Comparison of ENCODE assay signal across 1 cellular context in genomic region chr21:33207471-33208149, GRCh38.
TF ChIP-seq lines count a peak whose summit lies in the region.

No MANE protein-coding gene starts in this region.

TF ChIP-seq in HepG2, 621 proteins besides CTCF, POLR2A, EP300 and RAD21:
- no peak for TF ChIP-seq JDP2 (CRISPR knock-in tag; IDR thresholded peaks at IDR 0.05; ENCODE audit: borderline replicate concordance)
- TF ChIP-seq CREM (IDR thresholded peaks at IDR 0.05) = no peak
- TF ChIP-seq CREM (CRISPR knock-in tag; IDR thresholded peaks at IDR 0.05) = no peak
- no peak for TF ChIP-seq PHF21A (CRISPR knock-in tag; IDR thresholded peaks at IDR 0.05)
- no peak for TF ChIP-seq ZBED4 (CRISPR knock-in tag; IDR thresholded peaks at IDR 0.05; ENCODE audit: borderline replicate concordance)
- TF ChIP-seq STAG1 (CRISPR knock-in tag; IDR thresholded peaks at IDR 0.05) = no peak
- no peak for TF ChIP-seq HNF4A (CRISPR knock-in tag; IDR thresholded peaks at IDR 0.05)
- no peak for TF ChIP-seq ZBTB20 (CRISPR knock-in tag; IDR thresholded peaks at IDR 0.05; ENCODE audit: borderline replicate concordance, low read depth)
- TF ChIP-seq ZNF276 (CRISPR knock-in tag; IDR thresholded peaks at IDR 0.05; ENCODE audit: low read depth) = no peak
- no peak for TF ChIP-seq E2F5 (CRISPR knock-in tag; conservative IDR thresholded peaks at IDR 0.05)
- TF ChIP-seq MBD4 (IDR thresholded peaks at IDR 0.05; ENCODE audit: borderline replicate concordance, low read length) = no peak
- TF ChIP-seq ZNF496 (CRISPR knock-in tag; IDR thresholded peaks at IDR 0.05; ENCODE audit: insufficient replicate concordance) = no peak
- TF ChIP-seq ZNF414 (CRISPR knock-in tag; IDR thresholded peaks at IDR 0.05) = no peak
